Comparison of ENCODE assay signal across 8 cellular contexts in genomic region chrX:154490414-154491083, GRCh38. TPM values are rescaled to one million over a fixed set of nuclear protein-coding genes. Genes with fewer than 3 reads are reported as not detected.
A peak's percentile ranks its signal among the peaks of the same experiment; 100 is the strongest.
DNase-seq lines count a peak whose midpoint lies in the region; ATAC-seq and TF ChIP-seq lines count a peak whose summit lies in the region.

SLC10A3 (minus strand) TSS chrX:154490629; CDS start chrX:154488940, 1,689 bp downstream.

- H3K4me1 ChIP-seq in left ventricle myocardium inferior, result peaks cover 33% of the 10 kb centered on the region
- H3K4me1 ChIP-seq in upper lobe of left lung, result peaks cover 5 to 40% (median 11%) of the 10 kb centered on the region in 4 donors

- H3K36me3 ChIP-seq in left ventricle myocardium inferior (no peaks in the 10 kb centered on the region), upper lobe of left lung (peaks cover 0 to 9% (median 2%) of the 10 kb centered on the region in 4 donors)

- no peaks in the 10 kb centered on the region for H3K27me3 Mint-ChIP-seq in T-helper 17 cell

- DNase-seq in NCI-H187 (lab: John Stamatoyannopoulos, UW) (peak; percentile 85 to 97), T-helper 17 cell (peak; percentile 68 to 86 (median 82)), amygdala (lab: John Stamatoyannopoulos, UW) (peak in 55 of 56 donors; percentile 33 to 96 (median 87)), left ventricle myocardium inferior (peak; percentile 91), posterior vena cava (ENCODE audit: low spot score) (peak; percentile 97), upper lobe of left lung (peak; percentile 93 to 98)

- peaks cover 13% of the 10 kb centered on the region for H3K4me1 Mint-ChIP-seq in T-helper 17 cell

- H3K4me3 ChIP-seq in left ventricle myocardium inferior, result peak within 1 kb of the TSS; percentile 78
- peak within 1 kb of the TSS; percentile 22 to 74 (median 60) for H3K4me3 ChIP-seq in upper lobe of left lung

- TF ChIP-seq POLR2A in upper lobe of left lung (IDR thresholded peaks at IDR 0.05), result peak in 3 of 4 donors; percentile 50 to 96 (median 83)

- TF ChIP-seq EP300 in upper lobe of left lung (IDR thresholded peaks at IDR 0.05), result no peak

- peak within 1 kb of the TSS; percentile 95 for H3K27ac ChIP-seq in left ventricle myocardium inferior (replicated peaks)
- peak within 1 kb of the TSS; percentile 88 to 93 (median 92) for H3K27ac ChIP-seq in upper lobe of left lung

- H3K4me3 Mint-ChIP-seq in T-helper 17 cell, result peak within 1 kb of the TSS; percentile 92

- peak within 1 kb of the TSS; percentile 89 for H3K27ac Mint-ChIP-seq in T-helper 17 cell

- no peaks in the 10 kb centered on the region for H3K27me3 ChIP-seq in left ventricle myocardium inferior (ENCODE audit: low read depth)
- H3K27me3 ChIP-seq in upper lobe of left lung, result no peaks in the 10 kb centered on the region

- H3K36me3 Mint-ChIP-seq in T-helper 17 cell (ENCODE audit: low read depth), result peaks cover 2% of the 10 kb centered on the region

- intact Hi-C loops in left ventricle myocardium inferior (cut with micrococcal nuclease) (no loop called here), posterior vena cava (cut with DNase I) (no loop called here)

- H3K9me3 ChIP-seq in T-helper 17 cell (ENCODE audit: control insufficient read depth, low read length, poor library complexity, severe bottlenecking), result no peaks in the 10 kb centered on the region
- H3K9me3 ChIP-seq in left ventricle myocardium inferior (replicated peaks), result no peaks in the 10 kb centered on the region
- no peaks in the 10 kb centered on the region for H3K9me3 ChIP-seq in upper lobe of left lung

- 38% methylated on average over 41 of the region's 71 CpGs; no CpG with 5 or more reads in 1 of the 2 donors for WGBS in upper lobe of left lung, 2 donors

- ATAC-seq in GM18499 (IDR thresholded peaks at IDR 0.05; ENCODE audit: insufficient read depth, unreplicated experiment), result peak; percentile 49
- ATAC-seq in HG02943 (IDR thresholded peaks at IDR 0.05; ENCODE audit: low read depth, unreplicated experiment), result peak; percentile 66
- peak; percentile 88 for ATAC-seq in T-helper 17 cell
- peak; percentile 92 to 95 for ATAC-seq in upper lobe of left lung (ENCODE audit: low FRiP score in 2 of 2)

- TF ChIP-seq CTCF in left ventricle myocardium inferior (IDR thresholded peaks at IDR 0.05; ENCODE audit: borderline replicate concordance), result no peak
- peak in 1 of 6 experiments; percentile 16 for TF ChIP-seq CTCF in upper lobe of left lung (IDR thresholded peaks at IDR 0.05)

RNA-seq across cellular contexts. Expression of gene SLC10A3, which starts in this region (rescaled TPM):
- total RNA-seq in T-helper 17 cell, result 10 to 100 TPM; 23.9 to 29.5 TPM
- 10.4 TPM for total RNA-seq in left ventricle myocardium inferior
- total RNA-seq in posterior vena cava, result 10 to 100 TPM; 27.4 to 31.3 TPM
- total RNA-seq in upper lobe of left lung, result 10 to 100 TPM; 16.8 to 33.4 (median 28.7) TPM

Comparison
In these comparisons a context has a peak if more than half of its experiments do, and no peak if none do; other contexts are left out.
1. Peak in every context shown above with its lines: DNase-seq, ATAC-seq, H3K4me3 ChIP-seq and H3K27ac ChIP-seq.